In genomic region chr14:63949696-63950095, GRCh38 we compare ENCODE assay signal across 13 cellular contexts.
"Had no signal": no experiment of that assay in that cellular context is flagged by ENCODE, and none has a peak within 500 bp of the region (broad histone marks: within the 10 kb centered on the region; RNA-seq: fewer than 3 reads in every experiment).

No MANE protein-coding gene starts in this region.

- H3K4me1 ChIP-seq: foreskin keratinocyte had no signal

- H3K9me3 ChIP-seq: colonic mucosa had no signal

- H3K27me3 ChIP-seq: colonic mucosa, foreskin keratinocyte had no signal

- FAIRE-seq: islet of Langerhans had no signal

- H3K36me3 ChIP-seq: colonic mucosa had no signal

- H3K27ac ChIP-seq: colonic mucosa, foreskin keratinocyte had no signal

- H3K4me3 ChIP-seq: colonic mucosa had no signal

- DNase-seq: activated CD4-positive, alpha-beta T cell treated with anti-CD3 and anti-CD28 coated beads, Interleukin-2, amount 50 U/mL, for 48 hours; activated CD4-positive, CD25-positive, alpha-beta regulatory T cell treated with anti-CD3 and anti-CD28 coated beads, Interleukin-2, amount 50 U/mL, for 72 hours; activated CD8-positive, alpha-beta memory T cell treated with anti-CD3 and anti-CD28 coated beads, Interleukin-2, amount 10 ng/mL, durations not matched to agents 7 days and 5 days; activated effector memory CD4-positive, alpha-beta T cell treated with Interleukin-2 at 50 U/mL for 16 hours; activated T-cell treated with anti-CD3 and anti-CD28 coated beads, Interleukin-2, amount 50 U/mL, for 24 hours; colonic mucosa; effector CD4-positive, alpha-beta T cell; mammary epithelial cell; stimulated activated CD4-positive, alpha-beta T cell treated with anti-CD3 and anti-CD28 coated beads, Interleukin-2, amount 100 ng/mL, for 48 hours; stimulated activated CD8-positive, alpha-beta memory T cell treated with anti-CD3 and anti-CD28 coated beads, Interleukin-4, amount 100 ng/mL, for 48 hours; SW 1271 had no signal
